14 cellular contexts compared by ENCODE assay signal in genomic region chr10:3186365-3186764, GRCh38. TPM values are rescaled to one million over a fixed set of nuclear protein-coding genes. Genes with fewer than 3 reads are reported as not detected.
DNase-seq lines count a peak whose midpoint lies in the region; ATAC-seq and TF ChIP-seq lines count a peak whose summit lies in the region.
"Had no signal": no experiment of that assay in that cellular context is flagged by ENCODE, and none has a peak within 500 bp of the region (broad histone marks: within the 10 kb centered on the region; RNA-seq: fewer than 3 reads in every experiment).

No MANE protein-coding gene starts in this region.

- H3K4me3 ChIP-seq in smooth muscle cell: no peak overlapping the region
- H3K4me3 ChIP-seq: BLaER1, SK-N-MC had no signal

- H3K36me3 ChIP-seq in smooth muscle cell (ENCODE audit: low read depth): no peaks in the 10 kb centered on the region
- H3K36me3 ChIP-seq: BLaER1 had no signal

- H3K4me1 Mint-ChIP-seq in T-helper 2 cell treated with Interferon-gamma antibody and Interleukin-4, amounts not matched to agents 5 μg/mL and 100 μg/mL, for 36 hours (ENCODE audit: low read depth): peaks cover 8% of the 10 kb centered on the region

- H3F3A ChIP-seq in smooth muscle cell (ENCODE audit: low read depth): no peaks in the 10 kb centered on the region

- H3K4me1 ChIP-seq in smooth muscle cell (ENCODE audit: low read depth): no peaks in the 10 kb centered on the region
- H3K4me1 ChIP-seq: BLaER1 had no signal

- H3K79me2 ChIP-seq in smooth muscle cell (ENCODE audit: low read depth): no peaks in the 10 kb centered on the region

- WGBS in smooth muscle cell (ENCODE audit: low lambda C conversion rate): 97% methylated on average over 6 of the region's 6 CpGs

- H3K27me3 Mint-ChIP-seq in T-helper 2 cell treated with Interferon-gamma antibody and Interleukin-4, amounts not matched to agents 5 μg/mL and 100 μg/mL, for 36 hours (ENCODE audit: low read depth): peaks cover 72% of the 10 kb centered on the region

- no peak overlapping the region for H3K27ac ChIP-seq in smooth muscle cell (ENCODE audit: low read depth)
- H3K27ac ChIP-seq: BLaER1, SK-N-MC had no signal

- no peaks in the 10 kb centered on the region for H3K27me3 ChIP-seq in smooth muscle cell (ENCODE audit: low read depth)
- H3K27me3 ChIP-seq: BLaER1 had no signal

- peak overlapping the region; percentile 18 for H3K4me3 Mint-ChIP-seq in T-helper 2 cell treated with Interferon-gamma antibody and Interleukin-4, amounts not matched to agents 5 μg/mL and 100 μg/mL, for 36 hours

- peak; percentile 62 for DNase-seq in T-helper 2 cell treated with Interferon-gamma antibody and Interleukin-4, amounts not matched to agents 5 μg/mL and 100 μg/mL, for 36 hours (ENCODE audit: low spot score)
- DNase-seq in activated T-cell treated with anti-CD3 and anti-CD28 coated beads for 48 hours (ENCODE audit: low read depth) (peak; percentile 40), NCI-H82 treated with DMSO at 0.1 percent for 48 hours (lab: John Stamatoyannopoulos, UW; ENCODE audit: unreplicated experiment) (no peak), smooth muscle cell (lab: John Stamatoyannopoulos, UW; ENCODE audit: unreplicated experiment) (no peak)
- DNase-seq in effector CD4-positive, alpha-beta T cell: peak; percentile 17
- DNase-seq in stimulated activated CD8-positive, alpha-beta memory T cell treated with anti-CD3 and anti-CD28 coated beads, Interleukin-4, amount 100 ng/mL, for 48 hours: peak; percentile 51
- DNase-seq: kidney glomerular epithelial cell, midbrain, MV-4-11 had no signal

- H3K9me3 Mint-ChIP-seq in T-helper 2 cell treated with Interferon-gamma antibody and Interleukin-4, amounts not matched to agents 5 μg/mL and 100 μg/mL, for 36 hours: no peaks in the 10 kb centered on the region

- H3K27ac Mint-ChIP-seq in T-helper 2 cell treated with Interferon-gamma antibody and Interleukin-4, amounts not matched to agents 5 μg/mL and 100 μg/mL, for 36 hours: no peak overlapping the region

- no peak for TF ChIP-seq CTCF in smooth muscle cell (IDR thresholded peaks at IDR 0.05; ENCODE audit: borderline replicate concordance, insufficient read depth, poor library complexity, severe bottlenecking)

- ATAC-seq in GM21515 (IDR thresholded peaks at IDR 0.05; ENCODE audit: unreplicated experiment) (no peak), GM21717 (IDR thresholded peaks at IDR 0.05; ENCODE audit: unreplicated experiment) (no peak)
- ATAC-seq: esophagus mucosa had no signal

- no peaks in the 10 kb centered on the region for H4K20me1 ChIP-seq in smooth muscle cell (ENCODE audit: low read depth)
- H4K20me1 ChIP-seq: BLaER1 had no signal

- H3K4me2 ChIP-seq in smooth muscle cell: no peak overlapping the region
- H3K4me2 ChIP-seq: BLaER1 had no signal

- H3K9ac ChIP-seq in smooth muscle cell (ENCODE audit: low read depth): no peak overlapping the region
- H3K9ac ChIP-seq: BLaER1 had no signal

- H3K36me3 Mint-ChIP-seq in T-helper 2 cell treated with Interferon-gamma antibody and Interleukin-4, amounts not matched to agents 5 μg/mL and 100 μg/mL, for 36 hours (ENCODE audit: low read depth): no peaks in the 10 kb centered on the region

- H2AFZ ChIP-seq in smooth muscle cell (ENCODE audit: low read depth): no peak overlapping the region

- no peaks in the 10 kb centered on the region for H3K9me3 ChIP-seq in smooth muscle cell (replicated peaks; ENCODE audit: low read depth)
- H3K9me3 ChIP-seq: BLaER1 had no signal

RNA-seq across cellular contexts. Expression of gene PITRM1, which starts 13.8 kb away (rescaled TPM):
- 55.9 and 61.3 TPM in 2 replicates for total RNA-seq in smooth muscle cell
- 49.2 and 53.8 TPM in 2 replicates for polyA plus RNA-seq in smooth muscle cell

Comparison
In these comparisons a context has a peak if more than half of its experiments do, and no peak if none do; other contexts are left out.
1. DNase-seq: peak in T-helper 2 cell treated with Interferon-gamma antibody and Interleukin-4, amounts not matched to agents 5 μg/mL and 100 μg/mL, for 36 hours (single experiment), activated T-cell treated with anti-CD3 and anti-CD28 coated beads for 48 hours (single experiment), effector CD4-positive, alpha-beta T cell (single experiment) and stimulated activated CD8-positive, alpha-beta memory T cell treated with anti-CD3 and anti-CD28 coated beads, Interleukin-4, amount 100 ng/mL, for 48 hours (single experiment); none in NCI-H82 treated with DMSO at 0.1 percent for 48 hours (single experiment) and smooth muscle cell (single experiment).